In genomic region chr9:127937046-127937382, GRCh38 we compare ENCODE assay signal across 8 cellular contexts. TPM values are rescaled to one million over a fixed set of nuclear protein-coding genes. Genes with fewer than 3 reads are reported as not detected.
DNase-seq lines count a peak whose midpoint lies in the region; ATAC-seq and TF ChIP-seq lines count a peak whose summit lies in the region.

No MANE protein-coding gene starts in this region.

- WGBS in right lobe of liver (ENCODE audit: insufficient coverage, low coverage, low lambda C conversion rate, missing lambda C conversion rate), result 15% methylated on average over 6 of the region's 6 CpGs
- WGBS in transverse colon (ENCODE audit: low coverage in 1 of 2), 2 donors, result 8% methylated on average over 6 of the region's 6 CpGs; no CpG with 5 or more reads in 1 of the 2 donors

- no peak for ATAC-seq in activated T-cell treated with anti-CD3 and anti-CD28 coated beads, Interleukin-2, amount 50 U/mL, for 72 hours (replicated peaks in 1 of 2)
- ATAC-seq in right lobe of liver (no peak), HG02973 (IDR thresholded peaks at IDR 0.05; ENCODE audit: unreplicated experiment) (no peak), GM19324 (IDR thresholded peaks at IDR 0.05; ENCODE audit: low FRiP score, unreplicated experiment) (no peak), HG02970 (IDR thresholded peaks at IDR 0.05; ENCODE audit: low FRiP score, unreplicated experiment) (no peak)

- DNase-seq in activated T-cell treated with anti-CD3 and anti-CD28 coated beads, Interleukin-2, amount 50 U/mL, for 72 hours, result no peak
- DNase-seq in activated T-cell treated with anti-CD3 and anti-CD28 coated beads, Interleukin-2, amount 50 U/mL, for 1 hour, result no peak
- no peak for DNase-seq in ascending aorta (ENCODE audit: low spot score in 2 of 2)
- DNase-seq in right lobe of liver, result no peak
- DNase-seq in transverse colon, result no peak

- TF ChIP-seq CTCF in ascending aorta (IDR thresholded peaks at IDR 0.05) (no peak), right lobe of liver (IDR thresholded peaks at IDR 0.05) (no peak), transverse colon (IDR thresholded peaks at IDR 0.05) (no peak)

- peaks cover 0 to 12% of the 10 kb centered on the region in 2 donors for H3K36me3 ChIP-seq in ascending aorta
- H3K36me3 ChIP-seq in right lobe of liver, result peaks cover 0 to 5% (median 1%) of the 10 kb centered on the region in 4 donors
- H3K36me3 ChIP-seq in transverse colon, result no peaks in the 10 kb centered on the region

- no peaks in the 10 kb centered on the region for H3K27me3 ChIP-seq in ascending aorta
- no peaks in the 10 kb centered on the region for H3K27me3 ChIP-seq in right lobe of liver
- no peaks in the 10 kb centered on the region for H3K27me3 ChIP-seq in transverse colon

- H3K27me3 Mint-ChIP-seq in activated T-cell treated with anti-CD3 and anti-CD28 coated beads, Interleukin-2, amount 50 U/mL, for 72 hours (ENCODE audit: low read depth), result no peaks in the 10 kb centered on the region

- H3K27ac Mint-ChIP-seq in activated T-cell treated with anti-CD3 and anti-CD28 coated beads, Interleukin-2, amount 50 U/mL, for 72 hours, result peak overlapping the region; percentile 80

- in situ Hi-C loops in transverse colon (cut with MboI; ENCODE audit: low pct_ligation_motif_present in 1 of 4, low pct_unique_long_range_greater_than_20kb in 1 of 4, low sequenced_read_pairs in 3 of 4), result no loop called here

- no peak for TF ChIP-seq EP300 in transverse colon (IDR thresholded peaks at IDR 0.05; ENCODE audit: low read depth)

- H3K4me1 Mint-ChIP-seq in activated T-cell treated with anti-CD3 and anti-CD28 coated beads, Interleukin-2, amount 50 U/mL, for 72 hours (ENCODE audit: low read depth), result peaks cover 51% of the 10 kb centered on the region

- H3K4me3 Mint-ChIP-seq in activated T-cell treated with anti-CD3 and anti-CD28 coated beads, Interleukin-2, amount 50 U/mL, for 72 hours, result peak overlapping the region; percentile 90 to 97

- H3K4me3 ChIP-seq in ascending aorta (peak overlapping the region; percentile 69 to 78), right lobe of liver (peak overlapping the region; percentile 64 to 89 (median 70)), transverse colon (peak overlapping the region; percentile 44 to 57 (median 52))

- TF ChIP-seq POLR2A in right lobe of liver (IDR thresholded peaks at IDR 0.05) (no peak), transverse colon (IDR thresholded peaks at IDR 0.05) (no peak)

- peaks cover 6 to 14% of the 10 kb centered on the region in 2 donors for H3K36me3 Mint-ChIP-seq in activated T-cell treated with anti-CD3 and anti-CD28 coated beads, Interleukin-2, amount 50 U/mL, for 72 hours (ENCODE audit: insufficient read depth in 2 of 2)

- H3K27ac ChIP-seq in ascending aorta (no peak overlapping the region), right lobe of liver (no peak overlapping the region), transverse colon (peak overlapping the region; percentile 51 to 74 (median 62))

- H3K9me3 ChIP-seq in ascending aorta (no peaks in the 10 kb centered on the region), right lobe of liver (no peaks in the 10 kb centered on the region), transverse colon (no peaks in the 10 kb centered on the region)

- intact Hi-C loops in ascending aorta (cut with DNase I) (no loop called here), right lobe of liver (cut with DNase I) (no loop called here), transverse colon (cut with DNase I; ENCODE audit: low total_unique reads) (no loop called here)

- peaks cover 12 to 21% of the 10 kb centered on the region in 2 donors for H3K4me1 ChIP-seq in ascending aorta
- peaks cover 0 to 8% (median 3%) of the 10 kb centered on the region in 4 donors for H3K4me1 ChIP-seq in right lobe of liver
- peaks cover 8 to 29% (median 20%) of the 10 kb centered on the region in 4 donors for H3K4me1 ChIP-seq in transverse colon

- H3K9me3 Mint-ChIP-seq in activated T-cell treated with anti-CD3 and anti-CD28 coated beads, Interleukin-2, amount 50 U/mL, for 72 hours, result no peaks in the 10 kb centered on the region

RNA-seq across cellular contexts. Expression of gene DPM2, which starts 0.6 kb away (rescaled TPM):
- total RNA-seq in activated T-cell treated with anti-CD3 and anti-CD28 coated beads, Interleukin-2, amount 50 U/mL, for 72 hours, result 10 to 100 TPM; 44.2 to 51.1 TPM
- total RNA-seq in ascending aorta (18.2 TPM), right lobe of liver (10 to 100 TPM; 10.6 to 19.1 (median 13.9) TPM), transverse colon (100 to 1,000 TPM in 1 of 4 donors, 10 to 100 TPM in 3; 20.6 to 249 (median 26.3) TPM)

RNA-seq across cellular contexts. Expression of gene PIP5KL1, which starts 6.4 kb away (rescaled TPM):
- 1 to 10 TPM; 4.4 to 6.4 TPM for total RNA-seq in activated T-cell treated with anti-CD3 and anti-CD28 coated beads, Interleukin-2, amount 50 U/mL, for 72 hours
- total RNA-seq in ascending aorta (not detected), right lobe of liver (under 1 TPM in 3 of 6 experiments, not detected in 3; 0.58 to 0.81 (median 0.70) TPM), transverse colon (1 to 10 TPM in 1 of 4 donors, not detected in 3; 4.6 TPM)

RNA-seq across cellular contexts. Expression of gene ST6GALNAC4, which starts 20.2 kb away (rescaled TPM):
- 10 to 100 TPM; 28.1 to 30.5 TPM for total RNA-seq in activated T-cell treated with anti-CD3 and anti-CD28 coated beads, Interleukin-2, amount 50 U/mL, for 72 hours
- total RNA-seq in ascending aorta, result 134 TPM
- 10 to 100 TPM in 3 of 6 experiments, 1 to 10 TPM in 3; 3.2 to 23.8 (median 11.2) TPM for total RNA-seq in right lobe of liver
- 10 to 100 TPM; 16.7 to 66.1 (median 47.3) TPM for total RNA-seq in transverse colon

RNA-seq across cellular contexts. Expression of gene ST6GALNAC6, which starts 37.6 kb away (rescaled TPM):
- total RNA-seq in activated T-cell treated with anti-CD3 and anti-CD28 coated beads, Interleukin-2, amount 50 U/mL, for 72 hours, result 10 to 100 TPM; 74.4 to 75.6 TPM
- 172 TPM for total RNA-seq in ascending aorta
- 10 to 100 TPM; 22.5 to 40.3 (median 29.8) TPM for total RNA-seq in right lobe of liver
- 10 to 100 TPM; 41.0 to 80.4 (median 75.7) TPM for total RNA-seq in transverse colon

RNA-seq across cellular contexts. Expression of gene EEIG1, which starts 43.8 kb away (rescaled TPM):
- total RNA-seq in activated T-cell treated with anti-CD3 and anti-CD28 coated beads, Interleukin-2, amount 50 U/mL, for 72 hours, result 10 to 100 TPM; 59.2 to 75.1 TPM
- total RNA-seq in ascending aorta (32.8 TPM), right lobe of liver (10 to 100 TPM in 5 of 6 experiments, 1 to 10 TPM in 1; 9.7 to 54.1 (median 23.6) TPM), transverse colon (100 to 1,000 TPM in 2 of 4 donors, 10 to 100 TPM in 2; 77.0 to 230 (median 96.7) TPM)

Comparison
In these comparisons a context has a peak if more than half of its experiments do, and no peak if none do; other contexts are left out.
1. H3K27ac ChIP-seq: peak in transverse colon (4 of 4); none in ascending aorta (0 of 2) and right lobe of liver (0 of 3).
2. Peak in every context shown above with its lines, with median percentiles within 50 percentile points of each other: H3K4me3 ChIP-seq.